Comparison of ENCODE assay signal across 1 cellular context in genomic region chr2:61470965-61471904, GRCh38.
A peak's percentile ranks its signal among the peaks of the same experiment; 100 is the strongest.
TF ChIP-seq lines count a peak whose summit lies in the region.

Gene USP34 (minus strand): TSS chr2:61471087. CDS start chr2:61470692, 395 bp downstream.

TF ChIP-seq in HepG2, 621 proteins besides CTCF, POLR2A, EP300 and RAD21 (continued from another document and continues in another):
- TF ChIP-seq ZBTB26 (CRISPR knock-in tag; IDR thresholded peaks at IDR 0.05; ENCODE audit: borderline replicate concordance), result peak; percentile 71
- peak; percentile 95 for TF ChIP-seq ETV5 (CRISPR knock-in tag; IDR thresholded peaks at IDR 0.05; ENCODE audit: borderline replicate concordance)
- peak; percentile 75; the same call in 1 of the 2 replicates for TF ChIP-seq REL (CRISPR knock-in tag; conservative IDR thresholded peaks at IDR 0.05)
- peak; percentile 13; the same call in 1 of the 2 replicates for TF ChIP-seq SKIL (CRISPR knock-in tag; IDR thresholded peaks at IDR 0.05; ENCODE audit: borderline replicate concordance)
- 0 out of 2 replicates have a peak, but pooled peaks have one; percentile 8 for TF ChIP-seq ZNF7 (CRISPR knock-in tag; IDR thresholded peaks at IDR 0.05)
- TF ChIP-seq CREM (IDR thresholded peaks at IDR 0.05), result 0 out of 2 replicates have a peak, but pooled peaks have one; percentile 25
- TF ChIP-seq CREM (CRISPR knock-in tag; IDR thresholded peaks at IDR 0.05), result no peak
- TF ChIP-seq ZNF44 (CRISPR knock-in tag; IDR thresholded peaks at IDR 0.05), result peak; percentile 58; the same call in 1 of the 2 replicates
- TF ChIP-seq MAF1 (CRISPR knock-in tag; IDR thresholded peaks at IDR 0.05; ENCODE audit: borderline replicate concordance), result 0 out of 2 replicates have a peak, but pooled peaks have one; percentile 51
- TF ChIP-seq FIP1L1 (IDR thresholded peaks at IDR 0.05; ENCODE audit: borderline replicate concordance, insufficient read depth, low read depth, low read length), result peak; percentile 67; the same call in 1 of the 2 replicates
- 0 out of 2 replicates have a peak, but pooled peaks have one; percentile 15 for TF ChIP-seq ZNF792 (CRISPR knock-in tag; IDR thresholded peaks at IDR 0.05)
- TF ChIP-seq DDIT3 (CRISPR knock-in tag; IDR thresholded peaks at IDR 0.05), result no peak
- TF ChIP-seq ZNF335 (CRISPR knock-in tag; IDR thresholded peaks at IDR 0.05), result 0 out of 2 replicates have a peak, but pooled peaks have one; percentile 11
- TF ChIP-seq ZNF232 (CRISPR knock-in tag; IDR thresholded peaks at IDR 0.05; ENCODE audit: borderline replicate concordance), result peak; percentile 14; the same call in 1 of the 2 replicates
- 0 out of 2 replicates have a peak, but pooled peaks have one; percentile 71 for TF ChIP-seq THAP7 (CRISPR knock-in tag; IDR thresholded peaks at IDR 0.05)
- no peak for TF ChIP-seq REXO4 (CRISPR knock-in tag; IDR thresholded peaks at IDR 0.05; ENCODE audit: borderline replicate concordance)
- TF ChIP-seq ZNF850 (CRISPR knock-in tag; conservative IDR thresholded peaks at IDR 0.05), result no peak
- TF ChIP-seq ATF2 (CRISPR knock-in tag; IDR thresholded peaks at IDR 0.05), result peak; percentile 88; the same call in 1 of the 2 replicates
- peak; percentile 91; the same call in 1 of the 2 replicates for TF ChIP-seq THAP9 (CRISPR knock-in tag; IDR thresholded peaks at IDR 0.05; ENCODE audit: borderline replicate concordance)
- TF ChIP-seq ARID4A (CRISPR knock-in tag; IDR thresholded peaks at IDR 0.05; ENCODE audit: borderline replicate concordance), result peak; percentile 91
- TF ChIP-seq ZNF501 (CRISPR knock-in tag; IDR thresholded peaks at IDR 0.05), result peak; percentile 74
- no peak for TF ChIP-seq ZNF143 (CRISPR knock-in tag; IDR thresholded peaks at IDR 0.05)
- 0 out of 2 replicates have a peak, but pooled peaks have one; percentile 44 for TF ChIP-seq TP53 (CRISPR knock-in tag; conservative IDR thresholded peaks at IDR 0.05)
- TF ChIP-seq TARDBP (CRISPR knock-in tag; IDR thresholded peaks at IDR 0.05), result peak; percentile 88
- peak; percentile 86 for TF ChIP-seq WIZ (CRISPR knock-in tag; IDR thresholded peaks at IDR 0.05)
- TF ChIP-seq HNRNPUL1 (IDR thresholded peaks at IDR 0.05; ENCODE audit: low read depth, low read length), result peak; percentile 73
- TF ChIP-seq ZNF292 (CRISPR knock-in tag; IDR thresholded peaks at IDR 0.05; ENCODE audit: borderline replicate concordance, low read depth), result peak; percentile 69; the same call in 1 of the 2 replicates
- TF ChIP-seq CCDC6 (CRISPR knock-in tag; IDR thresholded peaks at IDR 0.05), result peak; percentile 90
- peak; percentile 78; the same call in 1 of the 2 replicates for TF ChIP-seq ZNF768 (CRISPR knock-in tag; IDR thresholded peaks at IDR 0.05)
- TF ChIP-seq ZKSCAN1 (IDR thresholded peaks at IDR 0.05; ENCODE audit: low read length), result no peak
- TF ChIP-seq PAXIP1 (CRISPR knock-in tag; conservative IDR thresholded peaks at IDR 0.05), result peak; percentile 51
- TF ChIP-seq NR3C1 (CRISPR knock-in tag; IDR thresholded peaks at IDR 0.05), result no peak
- 0 out of 2 replicates have a peak, but pooled peaks have one; percentile 37 for TF ChIP-seq ZNF33B (CRISPR knock-in tag; IDR thresholded peaks at IDR 0.05)
- TF ChIP-seq MXI1 (IDR thresholded peaks at IDR 0.05; ENCODE audit: borderline replicate concordance, low read depth, low read length), result peak; percentile 79; the same call in 1 of the 3 replicates
- no peak for TF ChIP-seq PLRG1 (conservative IDR thresholded peaks at IDR 0.05)
- peak; percentile 60 for TF ChIP-seq ZNF891 (CRISPR knock-in tag; IDR thresholded peaks at IDR 0.05)
- TF ChIP-seq ZC3H13 (CRISPR knock-in tag; IDR thresholded peaks at IDR 0.05), result peak; percentile 83
- peak; percentile 57; the same call in 1 of the 2 replicates for TF ChIP-seq ZNF564 (CRISPR knock-in tag; IDR thresholded peaks at IDR 0.05)
- peak; percentile 81; the same call in 1 of the 2 replicates for TF ChIP-seq SNAI1 (CRISPR knock-in tag; IDR thresholded peaks at IDR 0.05; ENCODE audit: borderline replicate concordance)
- no peak; the same call in none of the 2 replicates for TF ChIP-seq ZNF614 (CRISPR knock-in tag; IDR thresholded peaks at IDR 0.05; ENCODE audit: borderline replicate concordance)
- TF ChIP-seq ISL2 (CRISPR knock-in tag; IDR thresholded peaks at IDR 0.05), result no peak; the same call in 1 of the 2 replicates
- 0 out of 2 replicates have a peak, but pooled peaks have one; percentile 80 for TF ChIP-seq FOXO4 (CRISPR knock-in tag; conservative IDR thresholded peaks at IDR 0.05)
- peak; percentile 76 for TF ChIP-seq KDM5B (CRISPR knock-in tag; IDR thresholded peaks at IDR 0.05; ENCODE audit: borderline replicate concordance)
- TF ChIP-seq ZSCAN12 (CRISPR knock-in tag; IDR thresholded peaks at IDR 0.05), result peak; percentile 60; the same call in 1 of the 2 replicates
- peak; percentile 76; the same call in 1 of the 2 replicates for TF ChIP-seq ZSCAN30 (CRISPR knock-in tag; IDR thresholded peaks at IDR 0.05)
- TF ChIP-seq YEATS4 (CRISPR knock-in tag; IDR thresholded peaks at IDR 0.05; ENCODE audit: borderline replicate concordance), result peak; percentile 82; the same call in 1 of the 2 replicates
- TF ChIP-seq ZNF446 (CRISPR knock-in tag; IDR thresholded peaks at IDR 0.05), result peak; percentile 76
